In genomic region chr12:105352049-105352448, GRCh38 we compare ENCODE assay signal across 12 cellular contexts. TPM values are rescaled to one million over a fixed set of nuclear protein-coding genes. Genes with fewer than 3 reads are reported as not detected.
DNase-seq lines count a peak whose midpoint lies in the region; ATAC-seq and TF ChIP-seq lines count a peak whose summit lies in the region.
"Had no signal": no experiment of that assay in that cellular context is flagged by ENCODE, and none has a peak within 500 bp of the region (broad histone marks: within the 10 kb centered on the region; RNA-seq: fewer than 3 reads in every experiment).

No MANE protein-coding gene starts in this region.

- H3K27ac Mint-ChIP-seq in memory B cell: no peak overlapping the region

- H3K4me3 Mint-ChIP-seq in memory B cell: peak overlapping the region; percentile 14

- peaks cover 12% of the 10 kb centered on the region for H3K4me1 ChIP-seq in foreskin keratinocyte

- peak; percentile 74 for ATAC-seq in GM18861 (IDR thresholded peaks at IDR 0.05; ENCODE audit: unreplicated experiment)
- peak; percentile 86 for ATAC-seq in GM21619 (IDR thresholded peaks at IDR 0.05; ENCODE audit: unreplicated experiment)
- peak; percentile 86 for ATAC-seq in HG03378 (IDR thresholded peaks at IDR 0.05; ENCODE audit: unreplicated experiment)
- ATAC-seq in memory B cell (ENCODE audit: low read depth): peak; percentile 90
- no peak for ATAC-seq in foreskin keratinocyte

- H3K27me3 Mint-ChIP-seq in memory B cell: no peaks in the 10 kb centered on the region

- H3K27ac ChIP-seq in foreskin keratinocyte: no peak overlapping the region
- H3K27ac ChIP-seq: SJSA1 had no signal

- TF ChIP-seq CTCF in foreskin keratinocyte (conservative IDR thresholded peaks at IDR 0.05): no peak

- no peak for DNase-seq in memory B cell (ENCODE audit: low spot score in 2 of 2)
- no peak for DNase-seq in SIG-M5 (lab: John Stamatoyannopoulos, UW)
- no peak for DNase-seq in NCI-H2029 (lab: John Stamatoyannopoulos, UW)
- no peak for DNase-seq in NCI-H1436 (lab: John Stamatoyannopoulos, UW)
- DNase-seq in foreskin keratinocyte: no peak
- DNase-seq: activated naive CD4-positive, alpha-beta T cell treated with Interleukin-2 at 50 U/mL for 16 hours; mammary epithelial cell; NCI-H146 had no signal

- peaks cover 19% of the 10 kb centered on the region for H3K36me3 Mint-ChIP-seq in memory B cell

- H3K9me3 Mint-ChIP-seq in memory B cell: peaks cover 7% of the 10 kb centered on the region

- no peaks in the 10 kb centered on the region for H3K27me3 ChIP-seq in foreskin keratinocyte
- H3K27me3 ChIP-seq: SJSA1 had no signal

- peaks cover 25% of the 10 kb centered on the region for H3K4me1 Mint-ChIP-seq in memory B cell

RNA-seq across cellular contexts. Expression of gene C12orf75, which starts 21.6 kb away (rescaled TPM):
- total RNA-seq in foreskin keratinocyte: 149 and 164 TPM in 2 replicates
- 153 and 156 TPM in 2 replicates for polyA plus RNA-seq in foreskin keratinocyte
